ENCODE assay signal across 20 cellular contexts in the genomic region with DNA sequence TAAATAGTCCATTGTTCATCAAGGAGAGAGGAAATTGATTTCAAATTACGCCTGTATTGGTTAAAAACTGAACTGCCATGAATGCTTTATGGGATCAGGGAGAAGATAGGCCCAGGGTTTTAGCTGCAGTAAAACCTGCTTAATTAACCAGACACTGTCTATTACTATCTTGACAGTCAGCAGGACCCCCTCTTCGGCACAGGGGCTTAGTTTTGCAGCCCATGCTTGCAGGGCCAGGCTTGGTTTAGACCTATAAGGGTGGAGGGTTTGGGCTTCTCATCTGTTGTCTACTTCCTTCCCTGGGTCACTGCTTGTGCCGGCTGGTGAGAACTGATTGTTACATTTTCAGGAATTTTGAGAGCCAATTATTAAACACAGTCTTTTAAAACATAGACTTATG. TPM values are rescaled to one million over a fixed set of nuclear protein-coding genes. Genes with fewer than 3 reads are reported as not detected.
DNase-seq lines count a peak whose midpoint lies in the region; ATAC-seq, FAIRE-seq and TF ChIP-seq lines count a peak whose summit lies in the region.
"Had no signal": no experiment of that assay in that cellular context is flagged by ENCODE, and none has a peak within 500 bp of the region (broad histone marks: within the 10 kb centered on the region; RNA-seq: fewer than 3 reads in every experiment).

No MANE protein-coding gene starts in this region.

- no peak overlapping the region for H4K5ac ChIP-seq in H9 (ENCODE audit: insufficient read length, low read depth, low read length)

- H3K4me3 Mint-ChIP-seq in H9, result no peak overlapping the region
- H3K4me3 Mint-ChIP-seq in osteocyte (ENCODE audit: unreplicated experiment), result no peak overlapping the region
- H3K4me3 Mint-ChIP-seq: CD4-positive, CD25-positive, alpha-beta regulatory T cell; CD8-positive, alpha-beta memory T cell had no signal

- peaks cover 17 to 22% of the 10 kb centered on the region in 2 experiments for H3K4me1 Mint-ChIP-seq in H9
- H3K4me1 Mint-ChIP-seq in osteocyte (ENCODE audit: unreplicated experiment), result no peaks in the 10 kb centered on the region
- H3K4me1 Mint-ChIP-seq: CD4-positive, CD25-positive, alpha-beta regulatory T cell; CD8-positive, alpha-beta memory T cell; IgD-negative memory B cell had no signal

- no peak overlapping the region for H3K27ac ChIP-seq in H9 (ENCODE audit: insufficient read length, low read depth, low read length)
- H3K27ac ChIP-seq in smooth muscle cell (ENCODE audit: low read depth), result no peak overlapping the region
- no peak overlapping the region for H3K27ac ChIP-seq in pancreas

- no peak for ATAC-seq in pancreas

- no peak overlapping the region for H4K8ac ChIP-seq in H9 (replicated peaks; ENCODE audit: insufficient read length, low read depth, low read length)

- H3K36me3 Mint-ChIP-seq in H9 (ENCODE audit: insufficient read depth in 1 of 3, low read depth in 3 of 3) (peaks cover 32 to 49% (median 34%) of the 10 kb centered on the region in 3 experiments), osteocyte (ENCODE audit: unreplicated experiment) (no peaks in the 10 kb centered on the region)
- H3K36me3 Mint-ChIP-seq: CD4-positive, CD25-positive, alpha-beta regulatory T cell; CD8-positive, alpha-beta memory T cell; IgD-negative memory B cell had no signal

- H3K23me2 ChIP-seq in H9 (ENCODE audit: insufficient read length, low read depth, low read length, poor library complexity, severe bottlenecking), result no peaks in the 10 kb centered on the region

- FAIRE-seq in pancreas (lab: Jason Lieb, UNC), result no peak
- FAIRE-seq in D721Med (lab: Jason Lieb, UNC), result no peak
- FAIRE-seq: A204.1, GM12892, GM18507, HTR-8/SVneo had no signal

- H3K4me1 ChIP-seq in H9 (ENCODE audit: insufficient read depth, low read length) (peaks cover 8% of the 10 kb centered on the region), smooth muscle cell (ENCODE audit: low read depth) (peaks cover 5% of the 10 kb centered on the region), pancreas (no peaks in the 10 kb centered on the region)
- H3K4me1 ChIP-seq: BE2C had no signal

- no peak overlapping the region for H2BK5ac ChIP-seq in H9 (ENCODE audit: insufficient read length, low read length)

- TF ChIP-seq CTCF in H9 (conservative IDR thresholded peaks at IDR 0.05) (no peak), smooth muscle cell (IDR thresholded peaks at IDR 0.05; ENCODE audit: borderline replicate concordance, insufficient read depth, poor library complexity, severe bottlenecking) (no peak), pancreas (IDR thresholded peaks at IDR 0.05) (no peak), D721Med (IDR thresholded peaks at IDR 0.05; ENCODE audit: insufficient read depth, missing control alignments) (no peak), osteocyte (IDR thresholded peaks at IDR 0.05) (no peak)

- no peak overlapping the region for H3K4me2 ChIP-seq in H9 (ENCODE audit: insufficient read depth, insufficient read length, low read length)
- peak overlapping the region; percentile 16 for H3K4me2 ChIP-seq in smooth muscle cell

- H3K9ac ChIP-seq in H9 (ENCODE audit: extremely low read depth, insufficient read length, low read length), result no peak overlapping the region
- H3K9ac ChIP-seq in smooth muscle cell (ENCODE audit: low read depth), result no peak overlapping the region

- no peak overlapping the region for H2BK15ac ChIP-seq in H9 (ENCODE audit: low read depth, low read length)

- no peak overlapping the region for H3T11ph ChIP-seq in H9 (ENCODE audit: low read length)

- H3K4me3 ChIP-seq in smooth muscle cell, result no peak overlapping the region
- no peak overlapping the region for H3K4me3 ChIP-seq in pancreas

- H3K9me3 Mint-ChIP-seq in H9 (peaks cover 2 to 3% of the 10 kb centered on the region in 2 experiments; a peak in 3 of 5 replicates), osteocyte (ENCODE audit: unreplicated experiment) (no peaks in the 10 kb centered on the region)

- no peaks in the 10 kb centered on the region for H3K27me3 Mint-ChIP-seq in H9 (ENCODE audit: low read depth)
- H3K27me3 Mint-ChIP-seq in osteocyte (ENCODE audit: unreplicated experiment), result no peaks in the 10 kb centered on the region
- H3K27me3 Mint-ChIP-seq: CD4-positive, CD25-positive, alpha-beta regulatory T cell; CD8-positive, alpha-beta memory T cell; IgD-negative memory B cell had no signal

- H2AFZ ChIP-seq in H9 (ENCODE audit: low read length) (no peak overlapping the region), smooth muscle cell (ENCODE audit: low read depth) (no peak overlapping the region)

- H3K18ac ChIP-seq in H9 (ENCODE audit: insufficient read length, low read depth, low read length), result no peak overlapping the region

- no peak overlapping the region for H2BK20ac ChIP-seq in H9 (ENCODE audit: low read depth, low read length, poor library complexity, severe bottlenecking)

- H3K4ac ChIP-seq in H9 (ENCODE audit: low read depth, low read length), result no peak overlapping the region

- intact Hi-C loops in pancreas (cut with DNase I), result no loop called here

- no peaks in the 10 kb centered on the region for H4K20me1 ChIP-seq in H9 (ENCODE audit: control insufficient read depth, insufficient read depth, insufficient read length)
- H4K20me1 ChIP-seq in smooth muscle cell (ENCODE audit: low read depth), result peaks cover 97% of the 10 kb centered on the region

- peak; percentile 51 for DNase-seq in ELF-1 (ENCODE audit: low read depth, low spot score)
- no peak for DNase-seq in H9
- peak; percentile 56 for DNase-seq in islet precursor cell
- DNase-seq in smooth muscle cell (lab: John Stamatoyannopoulos, UW; ENCODE audit: unreplicated experiment), result no peak
- DNase-seq in pancreas, result no peak
- DNase-seq in D721Med (ENCODE audit: insufficient read length, low spot score), result no peak
- no peak for DNase-seq in osteocyte (ENCODE audit: extremely low spot score, unreplicated experiment)
- DNase-seq: ACHN; BE2C; C1 segment of cervical spinal cord; CD4-positive, CD25-positive, alpha-beta regulatory T cell; CD8-positive, alpha-beta memory T cell; GDM1; GOT3; H7 had no signal

- H3K27ac Mint-ChIP-seq in H9 (peak overlapping the region in 2 of 3 experiments; percentile 5 to 59; a peak in 1 of 7 replicates), osteocyte (ENCODE audit: unreplicated experiment) (no peak overlapping the region)
- H3K27ac Mint-ChIP-seq: CD4-positive, CD25-positive, alpha-beta regulatory T cell; CD8-positive, alpha-beta memory T cell; IgD-negative memory B cell had no signal

- no peak overlapping the region for H2AK5ac ChIP-seq in H9 (ENCODE audit: insufficient read length, low read length)

- peaks cover 15% of the 10 kb centered on the region for H3K79me1 ChIP-seq in H9 (ENCODE audit: insufficient read depth, low read depth, low read length, poor library complexity, severe bottlenecking)

- H2BK12ac ChIP-seq in H9 (ENCODE audit: insufficient read length, low read depth, low read length), result no peak overlapping the region

- H3K14ac ChIP-seq in H9 (ENCODE audit: insufficient read depth, low read length), result no peak overlapping the region

- H3K56ac ChIP-seq in H9 (ENCODE audit: insufficient read length, low read depth, low read length), result no peak overlapping the region

- H2BK120ac ChIP-seq in H9 (ENCODE audit: low read depth, low read length, poor library complexity, severe bottlenecking), result no peak overlapping the region

- no peak overlapping the region for H4K91ac ChIP-seq in H9 (ENCODE audit: insufficient read length, low read depth, low read length)

- H3K9me3 ChIP-seq in H9 (ENCODE audit: control insufficient read depth, low read depth, low read length) (no peaks in the 10 kb centered on the region), smooth muscle cell (replicated peaks; ENCODE audit: low read depth) (no peaks in the 10 kb centered on the region), pancreas (no peaks in the 10 kb centered on the region)
- H3K9me3 ChIP-seq: BE2C had no signal

- H3K27me3 ChIP-seq in H9 (ENCODE audit: insufficient read depth, low read length) (no peaks in the 10 kb centered on the region), smooth muscle cell (ENCODE audit: low read depth) (no peaks in the 10 kb centered on the region), pancreas (no peaks in the 10 kb centered on the region)
- H3K27me3 ChIP-seq: BE2C had no signal

- peaks cover 63% of the 10 kb centered on the region for H3K79me2 ChIP-seq in H9 (ENCODE audit: insufficient read depth, low read length)
- peaks cover 54% of the 10 kb centered on the region for H3K79me2 ChIP-seq in smooth muscle cell (ENCODE audit: low read depth)

- H3K23ac ChIP-seq in H9 (ENCODE audit: insufficient read length, low read depth, low read length), result no peak overlapping the region

- H3K36me3 ChIP-seq in smooth muscle cell (ENCODE audit: low read depth) (no peaks in the 10 kb centered on the region), pancreas (no peaks in the 10 kb centered on the region)
- H3K36me3 ChIP-seq: BE2C had no signal

- H3F3A ChIP-seq in smooth muscle cell (ENCODE audit: low read depth), result no peaks in the 10 kb centered on the region

- no CpG with 5 or more reads among the region's 3 CpGs for WGBS in H9 (ENCODE audit: extremely low coverage, insufficient read length, low lambda C conversion rate)
- WGBS in smooth muscle cell (ENCODE audit: low lambda C conversion rate), result 45% methylated on average over 3 of the region's 3 CpGs
- WGBS in pancreas, 2 donors, result 87 to 89% methylated on average over 3 of the region's 3 CpGs

RNA-seq across cellular contexts. Expression of gene PTPRG, which starts 41.1 kb away (rescaled TPM):
- total RNA-seq in H9 (2021) (64.8 and 69.3 TPM in 2 replicates), smooth muscle cell (87.3 and 108 TPM in 2 replicates), pancreas (10 to 100 TPM in 4 of 6 donors, 1 to 10 TPM in 2; 6.4 to 20.5 (median 12.2) TPM), osteocyte (48.1 and 51.5 TPM in 2 replicates)
- polyA plus RNA-seq in smooth muscle cell (20.0 and 21.2 TPM in 2 replicates), pancreas (1 to 10 TPM; 2.8 to 3.1 TPM)
- total RNA-seq: CD4-positive, CD25-positive, alpha-beta regulatory T cell; CD8-positive, alpha-beta memory T cell had no signal
- polyA plus RNA-seq: CD4-positive, CD25-positive, alpha-beta regulatory T cell; CD8-positive, alpha-beta memory T cell had no signal

Comparison
In these comparisons a context has a peak if more than half of its experiments do, and no peak if none do; other contexts are left out.
1. DNase-seq: peak in ELF-1 (single experiment) and islet precursor cell (single experiment); none in H9 (single experiment), smooth muscle cell (single experiment), pancreas (0 of 6), D721Med (single experiment) and osteocyte (single experiment).